In genomic region chr5:96812851-96813250, GRCh38 we compare ENCODE assay signal across 1 cellular context.
TF ChIP-seq lines count a peak whose summit lies in the region.

No MANE protein-coding gene starts in this region.

TF ChIP-seq in K562, 482 proteins besides CTCF, POLR2A, EP300 and RAD21 (continued from another document):
- TF ChIP-seq CREB5 (CRISPR knock-in tag; IDR thresholded peaks at IDR 0.05) (no peak), CBFA2T3 (IDR thresholded peaks at IDR 0.05) (peak; percentile 51), ZNF395 (CRISPR knock-in tag; IDR thresholded peaks at IDR 0.05) (no peak), ARID1B (IDR thresholded peaks at IDR 0.05) (peak; percentile 64; the same call in 1 of the 2 replicates), ZNF324 (CRISPR knock-in tag; IDR thresholded peaks at IDR 0.05) (no peak), THRA (IDR thresholded peaks at IDR 0.05) (no peak), DPF2 (IDR thresholded peaks at IDR 0.05) (no peak), ZNF232 (CRISPR knock-in tag; IDR thresholded peaks at IDR 0.05) (no peak), KDM2B (CRISPR knock-in tag; IDR thresholded peaks at IDR 0.05) (no peak), ELK1 (CRISPR knock-in tag; IDR thresholded peaks at IDR 0.05) (no peak), POLR3A (IDR thresholded peaks at IDR 0.05; ENCODE audit: borderline replicate concordance, extremely low read depth, insufficient read depth, insufficient read length) (no peak), TCF3 (CRISPR knock-in tag; IDR thresholded peaks at IDR 0.05) (0 out of 2 replicates have a peak, but pooled peaks have one; percentile 23), GABPA (tag; conservative IDR thresholded peaks at IDR 0.05; ENCODE audit: low read depth) (no peak), HMG20A (CRISPR knock-in tag; conservative IDR thresholded peaks at IDR 0.05) (no peak), FOSL1 (tag; conservative IDR thresholded peaks at IDR 0.05) (0 out of 2 replicates have a peak, but pooled peaks have one; percentile 29), ZFP30 (CRISPR knock-in tag; IDR thresholded peaks at IDR 0.05; ENCODE audit: borderline replicate concordance) (no peak), BCL6 (CRISPR knock-in tag; IDR thresholded peaks at IDR 0.05) (no peak), TAF7 (tag; IDR thresholded peaks at IDR 0.05) (no peak), FOXM1 (IDR thresholded peaks at IDR 0.05; ENCODE audit: low read depth) (no peak), FOXM1 (CRISPR knock-in tag; IDR thresholded peaks at IDR 0.05; ENCODE audit: low read depth) (no peak), MAFG (tag; conservative IDR thresholded peaks at IDR 0.05) (no peak), BCOR (IDR thresholded peaks at IDR 0.05) (no peak), HNRNPUL1 (IDR thresholded peaks at IDR 0.05; ENCODE audit: low read length) (no peak), SMARCA4 (IDR thresholded peaks at IDR 0.05) (peak; percentile 60; the same call in 1 of the 2 replicates), MTA2 (IDR thresholded peaks at IDR 0.05; ENCODE audit: low read depth) (peak; percentile 37; the same call in 1 of the 2 replicates), SMC3 (conservative IDR thresholded peaks at IDR 0.05; ENCODE audit: insufficient read depth, low read depth, low read length) (no peak), ZNF445 (CRISPR knock-in tag; IDR thresholded peaks at IDR 0.05; ENCODE audit: low read depth) (no peak), ZNF644 (tag; IDR thresholded peaks at IDR 0.05; ENCODE audit: low read depth) (no peak), DDX20 (tag; IDR thresholded peaks at IDR 0.05; ENCODE audit: low read depth) (no peak), ZBTB34 (CRISPR knock-in tag; IDR thresholded peaks at IDR 0.05) (no peak), ZFP36 (IDR thresholded peaks at IDR 0.05; ENCODE audit: low read depth, low read length, partially characterized antibody) (no peak)
TF ChIP-seq in K562: peak in this region for 9.
